18 cellular contexts compared by ENCODE assay signal in the genomic region with DNA sequence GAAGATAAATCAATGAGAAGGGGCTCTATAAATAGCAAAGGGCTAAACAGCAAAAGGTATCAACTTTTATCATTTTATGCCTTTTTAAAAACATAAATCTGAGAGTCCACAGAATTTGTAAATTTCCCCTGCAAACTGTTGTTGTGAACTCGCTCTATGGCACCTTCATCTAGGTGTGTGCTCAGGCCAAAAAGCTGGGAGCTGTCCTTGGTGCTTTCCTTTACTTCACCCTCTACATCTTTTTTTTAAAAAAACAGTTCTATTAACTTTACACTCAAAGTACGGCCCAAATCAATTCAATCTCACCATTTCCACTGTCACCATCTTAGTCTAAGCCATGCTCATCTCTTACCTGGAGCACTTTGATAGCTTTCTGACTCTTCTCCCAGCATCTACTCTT.
DNase-seq lines count a peak whose midpoint lies in the region; ATAC-seq, FAIRE-seq and TF ChIP-seq lines count a peak whose summit lies in the region.
"Had no signal": no experiment of that assay in that cellular context is flagged by ENCODE, and none has a peak within 500 bp of the region (broad histone marks: within the 10 kb centered on the region; RNA-seq: fewer than 3 reads in every experiment).

No MANE protein-coding gene starts in this region.

- SMC1A ChIA-PET in GM12878 (lab: Charles Lee; ENCODE audit: uncharacterized antibody, unreplicated experiment) = no interaction called here

- H4K20me1 ChIP-seq in GM12878 (ENCODE audit: control insufficient read depth, insufficient read depth) = no peaks in the 10 kb centered on the region

- H3K4me2 ChIP-seq in A549 (no peak overlapping the region), GM12878 (ENCODE audit: control insufficient read depth, insufficient read depth) (no peak overlapping the region)

- no peak overlapping the region for H2AFZ ChIP-seq in GM12878 (ENCODE audit: control insufficient read depth, low read depth, low read length)

- no peaks in the 10 kb centered on the region for H3K36me3 ChIP-seq in HEK293 (ENCODE audit: control insufficient read depth in 2 of 2, insufficient read depth in 1 of 2, low read length in 2 of 2)
- H3K36me3 ChIP-seq in GM12878 (ENCODE audit: control insufficient read depth in 2 of 2, insufficient read depth in 2 of 2, low read length in 1 of 2) = no peaks in the 10 kb centered on the region
- H3K36me3 ChIP-seq: HAP-1, MG63 had no signal

- H3K27me3 ChIP-seq in GM12878 (replicated peaks in 1 of 2; ENCODE audit: control insufficient read depth in 2 of 2, insufficient read depth in 2 of 2, low read length in 1 of 2) = no peaks in the 10 kb centered on the region; a peak in 1 of 4 replicates
- H3K27me3 ChIP-seq: MG63 had no signal

- no peak overlapping the region for H3K9ac ChIP-seq in GM12878 (ENCODE audit: control insufficient read depth, insufficient read depth, low read length)

- H3K27ac ChIP-seq in A549 = no peak overlapping the region
- no peak overlapping the region for H3K27ac ChIP-seq in HEK293 (ENCODE audit: extremely low read depth, low read depth, low read length)
- H3K27ac ChIP-seq in GM12878 (ENCODE audit: control insufficient read depth, insufficient read depth) = no peak overlapping the region
- H3K27ac ChIP-seq: SK-N-MC had no signal

- H3K79me2 ChIP-seq in GM12878 (ENCODE audit: control insufficient read depth, insufficient read depth, low read length) = no peaks in the 10 kb centered on the region

- TF ChIP-seq POLR2A in A549 (IDR thresholded peaks at IDR 0.05; ENCODE audit: low read length) = no peak
- no peak for TF ChIP-seq POLR2A in GM12878 (IDR thresholded peaks at IDR 0.05; ENCODE audit: low read depth, low read length)

- CTCF ChIA-PET in A549 (lab: Yijun Ruan, JAX) (interaction anchor here (0.6 kb wide), 1 partner anchor 18 kb away, joined by 3 read pairs; no protein-coding TSS in a partner anchor), HEK293 (lab: Yijun Ruan, JAX) (interaction anchor here (0.5 to 1.5 kb wide), 2 partner anchors 21 to 231 kb away, joined by 4 to 5 read pairs; no protein-coding TSS in a partner anchor), GM12878 (lab: Yijun Ruan, JAX) (interaction anchor here (1.0 to 1.4 kb wide), 2 partner anchors 9 to 565 kb away, joined by 3 to 4 read pairs; no protein-coding TSS in a partner anchor), GM10248 (lab: Yijun Ruan, JAX) (no interaction called here)

- H3K4me1 ChIP-seq in A549 (no peaks in the 10 kb centered on the region), HEK293 (ENCODE audit: control insufficient read depth, insufficient read depth, low read length) (no peaks in the 10 kb centered on the region), GM12878 (ENCODE audit: control insufficient read depth, insufficient read depth, low read length) (no peaks in the 10 kb centered on the region)
- H3K4me1 ChIP-seq: HAP-1 had no signal

- WGBS in A549 (ENCODE audit: missing lambda C conversion rate) = 1% methylated on average over 2 of the region's 2 CpGs
- WGBS in GM12878 (ENCODE audit: insufficient coverage, insufficient replicate concordance, low lambda C conversion rate, missing lambda C conversion rate) = 19% methylated on average over 2 of the region's 2 CpGs

- FAIRE-seq in A549 (lab: Jason Lieb, UNC) (no peak), GM12878 (lab: Jason Lieb, UNC) (no peak)

- H3K4me3 ChIP-seq in A549 = no peak overlapping the region
- no peak overlapping the region for H3K4me3 ChIP-seq in HEK293 (ENCODE audit: low read depth, low read length)
- no peak overlapping the region for H3K4me3 ChIP-seq in GM12878
- H3K4me3 ChIP-seq: HAP-1, MG63, SK-N-MC had no signal

- TF ChIP-seq CTCF in A549 (IDR thresholded peaks at IDR 0.05) = no peak
- TF ChIP-seq CTCF in HEK293 (tag by site-specific recombination; IDR thresholded peaks at IDR 0.05) = no peak
- no peak for TF ChIP-seq CTCF in GM12878 (IDR thresholded peaks at IDR 0.05 in 2 of 3, conservative IDR thresholded peaks at IDR 0.05 in 1 of 3; ENCODE audit: control insufficient read depth in 2 of 3, extremely low read depth in 1 of 3, insufficient read depth in 1 of 3, low read depth in 3 of 3, low read length in 3 of 3)
- no peak for TF ChIP-seq CTCF in GM10248 (IDR thresholded peaks at IDR 0.05; ENCODE audit: control extremely low read depth, extremely low read depth, low read depth, missing control alignments)

- TF ChIP-seq EP300 in A549 (IDR thresholded peaks at IDR 0.05) (no peak), GM12878 (IDR thresholded peaks at IDR 0.05; ENCODE audit: borderline replicate concordance in 1 of 2, control insufficient read depth in 1 of 2, low read depth in 2 of 2, low read length in 2 of 2) (no peak)

- RAD21 ChIA-PET in GM12878 (lab: Charles Lee; ENCODE audit: unreplicated experiment) = no interaction called here

- H3K9me3 ChIP-seq in A549 (no peaks in the 10 kb centered on the region), HEK293 (ENCODE audit: control insufficient read depth, insufficient read depth, low read depth, low read length) (no peaks in the 10 kb centered on the region), GM12878 (replicated peaks; ENCODE audit: control insufficient read depth, insufficient read depth, low read length) (no peaks in the 10 kb centered on the region)
- H3K9me3 ChIP-seq: HAP-1 had no signal

- ATAC-seq in A549 = no peak
- no peak for ATAC-seq in GM12878
- no peak for ATAC-seq in HG03095 (IDR thresholded peaks at IDR 0.05; ENCODE audit: unreplicated experiment)
- no peak for ATAC-seq in GM21619 (IDR thresholded peaks at IDR 0.05; ENCODE audit: unreplicated experiment)
- ATAC-seq: T-cell had no signal

- in situ Hi-C loops in GM12878 (cut with MboI) = no loop called here

- POLR2A ChIA-PET in A549 (lab: Yijun Ruan, JAX) = no interaction called here
- POLR2A ChIA-PET in HEK293 (lab: Yijun Ruan, JAX) = no interaction called here
- POLR2A ChIA-PET in GM12878 (lab: Charles Lee) = no interaction called here
- POLR2A ChIA-PET in GM10248 (lab: Yijun Ruan, JAX) = interaction anchor here (0.6 kb wide), 1 partner anchor 119 kb away, joined by 5 read pairs; no protein-coding TSS in a partner anchor

- no peak for DNase-seq in A549 (ENCODE audit: low read depth in 1 of 2, low spot score in 1 of 2)
- no peak for DNase-seq in GM12878 (ENCODE audit: low read depth, low spot score)
- DNase-seq in iPS-NIHi7 (ENCODE audit: extremely low spot score) = peak; percentile 43
- no peak for DNase-seq in GM10248 (ENCODE audit: extremely low spot score)
- DNase-seq: DMS79; MG63; NCI-H1048; NCI-H1436 treated with DMSO at 0.1 percent for 48 hours; NCI-H2029 treated with DMSO at 0.1 percent for 48 hours; NCI-H2171; NK-92 treated with Interleukin-12 subunit alpha and Interleukin-12 subunit beta, amount 100 ng/mL, for 24 hours; Right ventricle myocardium superior; T-cell had no signal

- BruUV-seq in GM12878 (replicated peaks; lab: Mats Ljungman, UMichigan) = no TSS peak

- intact Hi-C loops in GM12878 (cut with micrococcal nuclease; ENCODE audit: unreplicated experiment) = loop anchor here (5.0 kb wide), 1 partner anchor 82 kb away; no protein-coding TSS in a partner anchor

- TF ChIP-seq RAD21 in A549 (conservative IDR thresholded peaks at IDR 0.05 in 1 of 2, IDR thresholded peaks at IDR 0.05 in 1 of 2) = no peak
- no peak for TF ChIP-seq RAD21 in GM12878 (IDR thresholded peaks at IDR 0.05; ENCODE audit: insufficient read depth, low read depth, low read length)

TF ChIP-seq in A549, 52 proteins besides CTCF, POLR2A, EP300 and RAD21 (continues in another document):
- TF ChIP-seq, protein P1, sequence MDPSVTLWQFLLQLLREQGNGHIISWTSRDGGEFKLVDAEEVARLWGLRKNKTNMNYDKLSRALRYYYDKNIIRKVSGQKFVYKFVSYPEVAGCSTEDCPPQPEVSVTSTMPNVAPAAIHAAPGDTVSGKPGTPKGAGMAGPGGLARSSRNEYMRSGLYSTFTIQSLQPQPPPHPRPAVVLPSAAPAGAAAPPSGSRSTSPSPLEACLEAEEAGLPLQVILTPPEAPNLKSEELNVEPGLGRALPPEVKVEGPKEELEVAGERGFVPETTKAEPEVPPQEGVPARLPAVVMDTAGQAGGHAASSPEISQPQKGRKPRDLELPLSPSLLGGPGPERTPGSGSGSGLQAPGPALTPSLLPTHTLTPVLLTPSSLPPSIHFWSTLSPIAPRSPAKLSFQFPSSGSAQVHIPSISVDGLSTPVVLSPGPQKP (IDR thresholded peaks at IDR 0.05; ENCODE audit: low read depth, low read length) = no peak

TF ChIP-seq in HEK293, 187 proteins besides CTCF, POLR2A, EP300 and RAD21 (continues in another document):
- no peak for TF ChIP-seq ZNF76 (tag by site-specific recombination; IDR thresholded peaks at IDR 0.05; ENCODE audit: borderline replicate concordance, low read depth)

TF ChIP-seq in GM12878, 131 proteins besides CTCF, POLR2A, EP300 and RAD21 (continues in another document):
- TF ChIP-seq, protein P2, sequence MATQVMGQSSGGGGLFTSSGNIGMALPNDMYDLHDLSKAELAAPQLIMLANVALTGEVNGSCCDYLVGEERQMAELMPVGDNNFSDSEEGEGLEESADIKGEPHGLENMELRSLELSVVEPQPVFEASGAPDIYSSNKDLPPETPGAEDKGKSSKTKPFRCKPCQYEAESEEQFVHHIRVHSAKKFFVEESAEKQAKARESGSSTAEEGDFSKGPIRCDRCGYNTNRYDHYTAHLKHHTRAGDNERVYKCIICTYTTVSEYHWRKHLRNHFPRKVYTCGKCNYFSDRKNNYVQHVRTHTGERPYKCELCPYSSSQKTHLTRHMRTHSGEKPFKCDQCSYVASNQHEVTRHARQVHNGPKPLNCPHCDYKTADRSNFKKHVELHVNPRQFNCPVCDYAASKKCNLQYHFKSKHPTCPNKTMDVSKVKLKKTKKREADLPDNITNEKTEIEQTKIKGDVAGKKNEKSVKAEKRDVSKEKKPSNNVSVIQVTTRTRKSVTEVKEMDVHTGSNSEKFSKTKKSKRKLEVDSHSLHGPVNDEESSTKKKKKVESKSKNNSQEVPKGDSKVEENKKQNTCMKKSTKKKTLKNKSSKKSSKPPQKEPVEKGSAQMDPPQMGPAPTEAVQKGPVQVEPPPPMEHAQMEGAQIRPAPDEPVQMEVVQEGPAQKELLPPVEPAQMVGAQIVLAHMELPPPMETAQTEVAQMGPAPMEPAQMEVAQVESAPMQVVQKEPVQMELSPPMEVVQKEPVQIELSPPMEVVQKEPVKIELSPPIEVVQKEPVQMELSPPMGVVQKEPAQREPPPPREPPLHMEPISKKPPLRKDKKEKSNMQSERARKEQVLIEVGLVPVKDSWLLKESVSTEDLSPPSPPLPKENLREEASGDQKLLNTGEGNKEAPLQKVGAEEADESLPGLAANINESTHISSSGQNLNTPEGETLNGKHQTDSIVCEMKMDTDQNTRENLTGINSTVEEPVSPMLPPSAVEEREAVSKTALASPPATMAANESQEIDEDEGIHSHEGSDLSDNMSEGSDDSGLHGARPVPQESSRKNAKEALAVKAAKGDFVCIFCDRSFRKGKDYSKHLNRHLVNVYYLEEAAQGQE (IDR thresholded peaks at IDR 0.05; ENCODE audit: low read depth, low read length) = peak; percentile 69; the same call in 1 of the 2 replicates
